9 cellular contexts compared by ENCODE assay signal in genomic region chr11:31815743-31816466, GRCh38. TPM values are rescaled to one million over a fixed set of nuclear protein-coding genes. Genes with fewer than 3 reads are reported as not detected.
DNase-seq lines count a peak whose midpoint lies in the region; ATAC-seq and TF ChIP-seq lines count a peak whose summit lies in the region.
"Had no signal": no experiment of that assay in that cellular context is flagged by ENCODE, and none has a peak within 500 bp of the region (broad histone marks: within the 10 kb centered on the region; RNA-seq: fewer than 3 reads in every experiment).

No MANE protein-coding gene starts in this region.

- H3K4me1 ChIP-seq in left ventricle myocardium inferior (peaks cover 83% of the 10 kb centered on the region), esophagus squamous epithelium (peaks cover 54 to 94% (median 68%) of the 10 kb centered on the region in 3 donors)

- H3K4me3 ChIP-seq in left ventricle myocardium inferior (peak overlapping the region; percentile 56), esophagus squamous epithelium (peak overlapping the region in 2 of 4 donors; percentile 20 to 50)

- peaks cover 65% of the 10 kb centered on the region for H3K27me3 Mint-ChIP-seq in activated T-cell treated with anti-CD3 and anti-CD28 coated beads, Interleukin-2, amount 50 U/mL, for 72 hours (ENCODE audit: low read depth)
- peaks cover 86% of the 10 kb centered on the region for H3K27me3 Mint-ChIP-seq in type B pancreatic cell

- H3K36me3 ChIP-seq in left ventricle myocardium inferior: no peaks in the 10 kb centered on the region
- H3K36me3 ChIP-seq in esophagus squamous epithelium: no peaks in the 10 kb centered on the region

- H3K4me3 Mint-ChIP-seq in activated T-cell treated with anti-CD3 and anti-CD28 coated beads, Interleukin-2, amount 50 U/mL, for 72 hours: peak overlapping the region; percentile 84 to 85
- H3K4me3 Mint-ChIP-seq in type B pancreatic cell: peak overlapping the region; percentile 88

- no peak for DNase-seq in left ventricle myocardium inferior
- no peak for DNase-seq in Right ventricle myocardium superior
- DNase-seq in activated T-cell treated with anti-CD3 and anti-CD28 coated beads, Interleukin-2, amount 50 U/mL, for 72 hours: no peak
- peak; percentile 17 for DNase-seq in left kidney (ENCODE audit: low read depth, low spot score)
- no peak for DNase-seq in type B pancreatic cell (ENCODE audit: extremely low spot score, unreplicated experiment)
- DNase-seq in NCI-H128 (lab: John Stamatoyannopoulos, UW; ENCODE audit: unreplicated experiment): no peak
- DNase-seq in esophagus squamous epithelium (lab: John Stamatoyannopoulos, UW): no peak
- DNase-seq: NCI-H1436 had no signal

- intact Hi-C loops in left ventricle myocardium inferior (cut with micrococcal nuclease): no loop called here
- intact Hi-C loops in Right ventricle myocardium superior (cut with DNase I): no loop called here
- intact Hi-C loops in esophagus squamous epithelium (cut with DNase I): no loop called here

- H3K36me3 Mint-ChIP-seq in activated T-cell treated with anti-CD3 and anti-CD28 coated beads, Interleukin-2, amount 50 U/mL, for 72 hours (ENCODE audit: insufficient read depth in 2 of 2): peaks cover 0 to 7% of the 10 kb centered on the region in 2 donors
- no peaks in the 10 kb centered on the region for H3K36me3 Mint-ChIP-seq in type B pancreatic cell

- 4 to 8% methylated on average over 32 to 40 of the region's 55 CpGs for WGBS in esophagus squamous epithelium, 2 donors

- TF ChIP-seq CTCF in left ventricle myocardium inferior (IDR thresholded peaks at IDR 0.05; ENCODE audit: borderline replicate concordance) (no peak), type B pancreatic cell (conservative IDR thresholded peaks at IDR 0.05) (no peak), esophagus squamous epithelium (IDR thresholded peaks at IDR 0.05) (no peak)

- H3K27me3 ChIP-seq in left ventricle myocardium inferior (ENCODE audit: low read depth) (peaks cover 100% of the 10 kb centered on the region), esophagus squamous epithelium (peaks cover 65 to 100% (median 91%) of the 10 kb centered on the region in 4 donors)

- H3K9me3 ChIP-seq in left ventricle myocardium inferior (replicated peaks) (no peaks in the 10 kb centered on the region), esophagus squamous epithelium (no peaks in the 10 kb centered on the region)

- peak overlapping the region; percentile 77 for H3K27ac Mint-ChIP-seq in activated T-cell treated with anti-CD3 and anti-CD28 coated beads, Interleukin-2, amount 50 U/mL, for 72 hours
- peak overlapping the region; percentile 80 for H3K27ac Mint-ChIP-seq in type B pancreatic cell

- no peak overlapping the region for H3K27ac ChIP-seq in left ventricle myocardium inferior (replicated peaks)
- no peak overlapping the region for H3K27ac ChIP-seq in esophagus squamous epithelium

- H3K4me1 Mint-ChIP-seq in activated T-cell treated with anti-CD3 and anti-CD28 coated beads, Interleukin-2, amount 50 U/mL, for 72 hours (ENCODE audit: low read depth): peaks cover 46% of the 10 kb centered on the region
- peaks cover 16% of the 10 kb centered on the region for H3K4me1 Mint-ChIP-seq in type B pancreatic cell (ENCODE audit: unreplicated experiment)

- TF ChIP-seq POLR2A in esophagus squamous epithelium (IDR thresholded peaks at IDR 0.05): no peak

- H3K9me3 Mint-ChIP-seq in activated T-cell treated with anti-CD3 and anti-CD28 coated beads, Interleukin-2, amount 50 U/mL, for 72 hours: no peaks in the 10 kb centered on the region
- no peaks in the 10 kb centered on the region for H3K9me3 Mint-ChIP-seq in type B pancreatic cell

- ATAC-seq in Right ventricle myocardium superior (ENCODE audit: poor library complexity) (no peak), GM19452 (IDR thresholded peaks at IDR 0.05; ENCODE audit: unreplicated experiment) (no peak)
- ATAC-seq in activated T-cell treated with anti-CD3 and anti-CD28 coated beads, Interleukin-2, amount 50 U/mL, for 72 hours (replicated peaks in 1 of 2): no peak

RNA-seq across cellular contexts. Expression of gene PAX6, which starts 4.8 kb away (rescaled TPM):
- total RNA-seq in left ventricle myocardium inferior: not detected
- total RNA-seq in Right ventricle myocardium superior: not detected
- under 1 TPM; 0.46 to 0.76 TPM for total RNA-seq in activated T-cell treated with anti-CD3 and anti-CD28 coated beads, Interleukin-2, amount 50 U/mL, for 72 hours
- 18.9 and 23.8 TPM in 2 replicates for total RNA-seq in type B pancreatic cell (ENCODE audit: low replicate concordance)
- total RNA-seq in esophagus squamous epithelium: under 1 TPM in 1 of 4 donors, not detected in 3; 0.38 TPM

Comparison
In these comparisons a context has a peak if more than half of its experiments do, and no peak if none do; other contexts are left out.
1. RNA of gene PAX6, which starts 4.8 kb away (total RNA-seq): 18.9 to 23.8 TPM in type B pancreatic cell; 0.46 to 0.76 TPM in activated T-cell treated with anti-CD3 and anti-CD28 coated beads, Interleukin-2, amount 50 U/mL, for 72 hours, not detected in left ventricle myocardium inferior (single experiment), not detected in Right ventricle myocardium superior (single experiment) and 0.38 TPM in esophagus squamous epithelium; every median in the first group is over 10 times any median in the second.